In genomic region chr9:70852711-70853240, GRCh38 we compare ENCODE assay signal across 29 cellular contexts.
"Had no signal": no experiment of that assay in that cellular context is flagged by ENCODE, and none has a peak within 500 bp of the region (broad histone marks: within the 10 kb centered on the region; RNA-seq: fewer than 3 reads in every experiment).

No MANE protein-coding gene starts in this region.

- H3K9ac ChIP-seq: parathyroid adenoma had no signal

- H3K36me3 Mint-ChIP-seq: natural killer cell treated with Interleukin-12 subunit alpha and Interleukin-12 subunit beta and Interleukin-15 and Interleukin-18, amount 100 ng/mL, for 72 hours; stimulated activated effector memory CD8-positive, alpha-beta T cell treated with anti-CD3 and anti-CD28 coated beads, Interleukin-12 subunit alpha, Interleukin-12 subunit beta, amount 100 ng/mL, for 72 hours; stimulated activated naive B cell treated with anti-CD40 and anti-IgM and Interleukin-4, amounts not matched to agents 10 μg/mL and 1 μg/mL and 100 μg/mL, for 72 hours had no signal

- H3K27ac Mint-ChIP-seq: natural killer cell treated with Interleukin-12 subunit alpha and Interleukin-12 subunit beta and Interleukin-15 and Interleukin-18, amount 100 ng/mL, for 72 hours; nephron progenitor cell; progenitor cell of endocrine pancreas; stimulated activated effector memory CD8-positive, alpha-beta T cell treated with anti-CD3 and anti-CD28 coated beads, Interleukin-12 subunit alpha, Interleukin-12 subunit beta, amount 100 ng/mL, for 72 hours; stimulated activated naive B cell treated with anti-CD40 and anti-IgM and Interleukin-4, amounts not matched to agents 10 μg/mL and 1 μg/mL and 100 μg/mL, for 72 hours; stimulated activated naive CD8-positive, alpha-beta T cell treated with anti-CD3 and anti-CD28 coated beads, Interleukin-15, Interleukin-2, amounts not matched to agents 100 ng/mL and 50 ng/mL, for 24 hours had no signal

- H3K27me3 Mint-ChIP-seq: progenitor cell of endocrine pancreas; stimulated activated naive B cell treated with anti-CD40 and anti-IgM and Interleukin-4, amounts not matched to agents 10 μg/mL and 1 μg/mL and 100 μg/mL, for 72 hours; stimulated activated naive CD8-positive, alpha-beta T cell treated with anti-CD3 and anti-CD28 coated beads, Interleukin-15, Interleukin-2, amounts not matched to agents 100 ng/mL and 50 ng/mL, for 24 hours had no signal

- ATAC-seq: natural killer cell treated with Interleukin-12 subunit alpha and Interleukin-12 subunit beta and Interleukin-15 and Interleukin-18, amount 100 ng/mL, for 72 hours; psoas muscle; right cardiac atrium; right lobe of liver; stimulated activated effector memory CD8-positive, alpha-beta T cell treated with anti-CD3 and anti-CD28 coated beads, Interleukin-12 subunit alpha, Interleukin-12 subunit beta, amount 100 ng/mL, for 72 hours; stimulated activated naive B cell treated with anti-CD40 and anti-IgM and Interleukin-4, amounts not matched to agents 10 μg/mL and 1 μg/mL and 100 μg/mL, for 72 hours had no signal

- H3K4me3 ChIP-seq: ovary, psoas muscle, right lobe of liver, sigmoid colon, stomach, thoracic aorta, thyroid gland, tibial nerve, upper lobe of left lung, vagina had no signal

- H3K27me3 ChIP-seq: neutrophil, ovary, right lobe of liver, sigmoid colon, stomach, thyroid gland, tibial nerve, upper lobe of left lung, vagina had no signal

- H3K9me3 Mint-ChIP-seq: natural killer cell treated with Interleukin-12 subunit alpha and Interleukin-12 subunit beta and Interleukin-15 and Interleukin-18, amount 100 ng/mL, for 72 hours; nephron progenitor cell; stimulated activated effector memory CD8-positive, alpha-beta T cell treated with anti-CD3 and anti-CD28 coated beads, Interleukin-12 subunit alpha, Interleukin-12 subunit beta, amount 100 ng/mL, for 72 hours; stimulated activated naive B cell treated with anti-CD40 and anti-IgM and Interleukin-4, amounts not matched to agents 10 μg/mL and 1 μg/mL and 100 μg/mL, for 72 hours; stimulated activated naive CD8-positive, alpha-beta T cell treated with anti-CD3 and anti-CD28 coated beads, Interleukin-15, Interleukin-2, amounts not matched to agents 100 ng/mL and 50 ng/mL, for 24 hours had no signal

- H3K27ac ChIP-seq: neutrophil, ovary, parathyroid adenoma, psoas muscle, right lobe of liver, sigmoid colon, stomach, thoracic aorta, thyroid gland, tibial nerve, upper lobe of left lung, vagina had no signal

- H3K4me3 Mint-ChIP-seq: natural killer cell treated with Interleukin-12 subunit alpha and Interleukin-12 subunit beta and Interleukin-15 and Interleukin-18, amount 100 ng/mL, for 72 hours; nephron progenitor cell; neural crest cell; stimulated activated effector memory CD8-positive, alpha-beta T cell treated with anti-CD3 and anti-CD28 coated beads, Interleukin-12 subunit alpha, Interleukin-12 subunit beta, amount 100 ng/mL, for 72 hours; stimulated activated naive B cell treated with anti-CD40 and anti-IgM and Interleukin-4, amounts not matched to agents 10 μg/mL and 1 μg/mL and 100 μg/mL, for 72 hours; stimulated activated naive CD8-positive, alpha-beta T cell treated with anti-CD3 and anti-CD28 coated beads, Interleukin-15, Interleukin-2, amounts not matched to agents 100 ng/mL and 50 ng/mL, for 24 hours had no signal

- H3K9me3 ChIP-seq: neutrophil, ovary, psoas muscle, sigmoid colon, stomach, thoracic aorta, thyroid gland, upper lobe of left lung, vagina had no signal

- DNase-seq: nephron progenitor cell; nucleus accumbens; ovary; posterior cingulate gyrus; psoas muscle; right cardiac atrium; right lobe of liver; sigmoid colon; small intestine; stimulated activated CD4-positive, alpha-beta T cell treated with anti-CD3 and anti-CD28 coated beads, Interleukin-15, amount 100 ng/mL, for 24 hours; stimulated activated CD4-positive, alpha-beta T cell treated with anti-CD3 and anti-CD28 coated beads, Interleukin-2, amount 100 ng/mL, for 24 hours; stimulated activated CD4-positive, alpha-beta T cell treated with anti-CD3 and anti-CD28 coated beads, Interleukin-2, amount 100 ng/mL, for 48 hours; stimulated activated CD4-positive, alpha-beta T cell treated with anti-CD3 and anti-CD28 coated beads, Interleukin-4, amount 100 ng/mL, for 24 hours; stimulated activated naive B cell treated with anti-CD40 and anti-IgM and Interleukin-4, amounts not matched to agents 10 μg/mL and 1 μg/mL and 100 μg/mL, for 72 hours; stimulated activated naive CD4-positive, alpha-beta T cell treated with Interleukin-2 at 50 U/mL for 16 hours; stomach; thyroid gland; trophoblast cell; upper lobe of left lung had no signal

- H3K36me3 ChIP-seq: neutrophil, ovary, right lobe of liver, sigmoid colon, stomach, thoracic aorta, thyroid gland, upper lobe of left lung, vagina had no signal

- H3K4me1 ChIP-seq: parathyroid adenoma, psoas muscle, right lobe of liver, sigmoid colon, stomach, tibial nerve, vagina had no signal

- H3K79me2 ChIP-seq: parathyroid adenoma had no signal

- H3K4me1 Mint-ChIP-seq: nephron progenitor cell; neural crest cell; stimulated activated effector memory CD8-positive, alpha-beta T cell treated with anti-CD3 and anti-CD28 coated beads, Interleukin-12 subunit alpha, Interleukin-12 subunit beta, amount 100 ng/mL, for 72 hours; stimulated activated naive B cell treated with anti-CD40 and anti-IgM and Interleukin-4, amounts not matched to agents 10 μg/mL and 1 μg/mL and 100 μg/mL, for 72 hours had no signal
